ENCODE assay signal across 25 cellular contexts in genomic region chr1:186474208-186474607, GRCh38. TPM values are rescaled to one million over a fixed set of nuclear protein-coding genes. Genes with fewer than 3 reads are reported as not detected.
DNase-seq lines count a peak whose midpoint lies in the region; ATAC-seq and TF ChIP-seq lines count a peak whose summit lies in the region.
"Had no signal": no experiment of that assay in that cellular context is flagged by ENCODE, and none has a peak within 500 bp of the region (broad histone marks: within the 10 kb centered on the region; RNA-seq: fewer than 3 reads in every experiment).

No MANE protein-coding gene starts in this region.

- no peak overlapping the region for H3K14ac ChIP-seq in trophoblast cell (ENCODE audit: low read length)

- H3K9me2 ChIP-seq in SK-N-SH: no peaks in the 10 kb centered on the region

- H3K23ac ChIP-seq in trophoblast cell (ENCODE audit: low read length): no peak overlapping the region

- 27% methylated on average over 2 of the region's 2 CpGs for WGBS in SK-N-SH (ENCODE audit: low lambda C conversion rate)
- no CpG with 5 or more reads among the region's 2 CpGs for WGBS in trophoblast cell (ENCODE audit: extremely low coverage, insufficient coverage, insufficient read length)

- DNase-seq in ELR (ENCODE audit: low read depth) (peak; percentile 76), SK-N-SH (no peak), fibroblast of the aortic adventitia (ENCODE audit: low read depth) (peak; percentile 96), trophoblast cell (peak; percentile 87 to 94), T-helper 2 cell (no peak), chondrocyte (ENCODE audit: low spot score) (no peak)
- DNase-seq in activated effector memory CD4-positive, alpha-beta T cell treated with anti-CD3 and anti-CD28 coated beads, Interleukin-2, amount 50 U/mL, for 16 hours: no peak
- DNase-seq: activated CD4-positive, alpha-beta T cell treated with anti-CD3 and anti-CD28 coated beads for 1 hour; activated naive CD4-positive, alpha-beta T cell treated with anti-CD3 and anti-CD28 coated beads, Interleukin-2, amount 10 ng/mL, durations not matched to agents 7 days and 5 days; activated T-cell treated with anti-CD3 and anti-CD28 coated beads, Interleukin-2, amount 50 U/mL, for 4 hours; colonic mucosa; DMS79; H9; hippocampal formation; Kasumi-1; naive B cell; NCI-H524; stimulated activated naive B cell treated with anti-CD40 and anti-IgM and Interleukin-4, amounts not matched to agents 10 μg/mL and 1 μg/mL and 100 μg/mL, for 72 hours; testis had no signal

- H4K20me1 ChIP-seq in SK-N-SH (ENCODE audit: insufficient read depth): no peaks in the 10 kb centered on the region

- no peak overlapping the region for H4K8ac ChIP-seq in trophoblast cell (ENCODE audit: low read depth, low read length)

- no peak overlapping the region for H3K4ac ChIP-seq in trophoblast cell (ENCODE audit: low read depth, low read length)

- H3K4me1 ChIP-seq in SK-N-SH (ENCODE audit: control insufficient read depth in 1 of 2, insufficient read depth in 2 of 2, low read depth in 1 of 2, low read length in 1 of 2): peaks cover 0 to 8% of the 10 kb centered on the region in 2 experiments; a peak in 3 of 4 replicates
- peaks cover 3 to 5% of the 10 kb centered on the region in 2 experiments for H3K4me1 ChIP-seq in trophoblast cell (ENCODE audit: control insufficient read depth in 1 of 2, insufficient read depth in 2 of 2, low read length in 2 of 2)
- H3K4me1 ChIP-seq: ascending aorta, colonic mucosa, testis had no signal

- no peaks in the 10 kb centered on the region for H3K27me3 Mint-ChIP-seq in chondrocyte (ENCODE audit: low read depth)
- H3K27me3 Mint-ChIP-seq: activated naive CD4-positive, alpha-beta T cell treated with anti-CD3 and anti-CD28 coated beads, Interleukin-2, amount 10 ng/mL, durations not matched to agents 7 days and 5 days; naive B cell; stimulated activated naive B cell treated with anti-CD40 and anti-IgM and Interleukin-4, amounts not matched to agents 10 μg/mL and 1 μg/mL and 100 μg/mL, for 72 hours had no signal

- H2BK5ac ChIP-seq in trophoblast cell (ENCODE audit: low read depth, low read length, poor library complexity): no peak overlapping the region

- no peak overlapping the region for H3K27ac Mint-ChIP-seq in chondrocyte (ENCODE audit: unreplicated experiment)
- H3K27ac Mint-ChIP-seq: activated naive CD4-positive, alpha-beta T cell treated with anti-CD3 and anti-CD28 coated beads, Interleukin-2, amount 10 ng/mL, durations not matched to agents 7 days and 5 days; H9; naive B cell; stimulated activated naive B cell treated with anti-CD40 and anti-IgM and Interleukin-4, amounts not matched to agents 10 μg/mL and 1 μg/mL and 100 μg/mL, for 72 hours had no signal

- H4K12ac ChIP-seq in trophoblast cell (ENCODE audit: low read depth, low read length): no peak overlapping the region

- H3K4me2 ChIP-seq in SK-N-SH (no peak overlapping the region), trophoblast cell (ENCODE audit: low read length) (no peak overlapping the region)

- CTCF ChIA-PET in SK-N-SH (lab: Yijun Ruan, JAX): no interaction called here

- H3K79me1 ChIP-seq in trophoblast cell (ENCODE audit: low read length): peaks cover 9% of the 10 kb centered on the region

- H2BK120ac ChIP-seq in trophoblast cell (ENCODE audit: insufficient read depth, low read length, poor library complexity): no peak overlapping the region

- H3K27me3 ChIP-seq in SK-N-SH (ENCODE audit: insufficient read depth): no peaks in the 10 kb centered on the region
- H3K27me3 ChIP-seq in trophoblast cell (ENCODE audit: insufficient read depth, low read length): no peaks in the 10 kb centered on the region
- H3K27me3 ChIP-seq: ascending aorta, colonic mucosa, testis had no signal

- H3F3A ChIP-seq in SK-N-SH (replicated peaks; ENCODE audit: insufficient read depth): peaks cover 18% of the 10 kb centered on the region

- H3K79me2 ChIP-seq in SK-N-SH (ENCODE audit: insufficient read depth) (no peaks in the 10 kb centered on the region), trophoblast cell (ENCODE audit: control insufficient read depth, insufficient read depth, low read length, poor library complexity) (no peaks in the 10 kb centered on the region)

- H4K91ac ChIP-seq in trophoblast cell (ENCODE audit: low read depth, low read length): no peak overlapping the region

- H3K9me3 ChIP-seq in SK-N-SH (no peaks in the 10 kb centered on the region), trophoblast cell (ENCODE audit: insufficient read depth, low read depth, low read length) (peaks cover 2% of the 10 kb centered on the region)
- H3K9me3 ChIP-seq: ascending aorta, colonic mucosa, testis had no signal

- H3K27ac ChIP-seq in SK-N-SH (ENCODE audit: low read depth in 2 of 2, low read length in 1 of 2) (peak overlapping the region in 1 of 2 experiments; percentile 14; a peak in 2 of 4 replicates), trophoblast cell (ENCODE audit: low read depth, low read length) (no peak overlapping the region)
- H3K27ac ChIP-seq: ascending aorta, colonic mucosa, testis had no signal

- POLR2A ChIA-PET in SK-N-SH (lab: Yijun Ruan, JAX): no interaction called here

- no peak overlapping the region for H3K4me3 Mint-ChIP-seq in chondrocyte (ENCODE audit: unreplicated experiment)
- H3K4me3 Mint-ChIP-seq: activated naive CD4-positive, alpha-beta T cell treated with anti-CD3 and anti-CD28 coated beads, Interleukin-2, amount 10 ng/mL, durations not matched to agents 7 days and 5 days; activated T-cell treated with anti-CD3 and anti-CD28 coated beads, Interleukin-2, amount 50 U/mL, for 4 hours; H9; naive B cell; stimulated activated naive B cell treated with anti-CD40 and anti-IgM and Interleukin-4, amounts not matched to agents 10 μg/mL and 1 μg/mL and 100 μg/mL, for 72 hours had no signal

- H3K18ac ChIP-seq in trophoblast cell (ENCODE audit: low read length): no peak overlapping the region

- H3K9ac ChIP-seq in SK-N-SH (no peak overlapping the region), trophoblast cell (ENCODE audit: low read length) (no peak overlapping the region)

- H2BK12ac ChIP-seq in trophoblast cell (ENCODE audit: low read length): no peak overlapping the region

- TF ChIP-seq RAD21 in SK-N-SH (IDR thresholded peaks at IDR 0.05; ENCODE audit: low read length): no peak

- H3K4me1 Mint-ChIP-seq in chondrocyte (ENCODE audit: low read depth): peaks cover 7% of the 10 kb centered on the region
- H3K4me1 Mint-ChIP-seq: activated naive CD4-positive, alpha-beta T cell treated with anti-CD3 and anti-CD28 coated beads, Interleukin-2, amount 10 ng/mL, durations not matched to agents 7 days and 5 days; H9; naive B cell; stimulated activated naive B cell treated with anti-CD40 and anti-IgM and Interleukin-4, amounts not matched to agents 10 μg/mL and 1 μg/mL and 100 μg/mL, for 72 hours had no signal

- H3K36me3 ChIP-seq in SK-N-SH (replicated peaks in 1 of 2; ENCODE audit: control insufficient read depth in 1 of 2, insufficient read depth in 2 of 2, low read length in 1 of 2) (no peaks in the 10 kb centered on the region), trophoblast cell (ENCODE audit: control insufficient read depth in 1 of 2, insufficient read depth in 2 of 2, low read length in 2 of 2) (no peaks in the 10 kb centered on the region)
- H3K36me3 ChIP-seq: ascending aorta, colonic mucosa had no signal

- no peak for ATAC-seq in GM19351 (IDR thresholded peaks at IDR 0.05; ENCODE audit: unreplicated experiment)
- ATAC-seq: activated T-cell treated with anti-CD3 and anti-CD28 coated beads, Interleukin-2, amount 50 U/mL, for 4 hours; sciatic nerve; stimulated activated naive B cell treated with anti-CD40 and anti-IgM and Interleukin-4, amounts not matched to agents 10 μg/mL and 1 μg/mL and 100 μg/mL, for 72 hours had no signal

- TF ChIP-seq EP300 in SK-N-SH (IDR thresholded peaks at IDR 0.05; ENCODE audit: borderline replicate concordance in 1 of 2, low read depth in 1 of 2, low read length in 1 of 2): peak in 1 of 2 experiments; percentile 18; a peak in 1 of 4 replicates

- H2AFZ ChIP-seq in SK-N-SH (ENCODE audit: low read depth) (no peak overlapping the region), trophoblast cell (ENCODE audit: insufficient read depth, low read length, poor library complexity) (no peak overlapping the region)

- TF ChIP-seq CTCF in SK-N-SH (IDR thresholded peaks at IDR 0.05) (no peak), fibroblast of the aortic adventitia (IDR thresholded peaks at IDR 0.05; ENCODE audit: insufficient read depth, low read length) (no peak), chondrocyte (IDR thresholded peaks at IDR 0.05) (no peak)

- H3K4me3 ChIP-seq in SK-N-SH (ENCODE audit: low read depth in 2 of 2, low read length in 1 of 2) (no peak overlapping the region), fibroblast of the aortic adventitia (ENCODE audit: low read depth, low read length) (no peak overlapping the region), trophoblast cell (ENCODE audit: low read depth, low read length) (no peak overlapping the region)
- H3K4me3 ChIP-seq: ascending aorta, colonic mucosa, testis had no signal

- no peak overlapping the region for H2AK5ac ChIP-seq in trophoblast cell (ENCODE audit: low read length)

- H3K9me3 Mint-ChIP-seq in chondrocyte (ENCODE audit: low read depth): no peaks in the 10 kb centered on the region
- H3K9me3 Mint-ChIP-seq: activated naive CD4-positive, alpha-beta T cell treated with anti-CD3 and anti-CD28 coated beads, Interleukin-2, amount 10 ng/mL, durations not matched to agents 7 days and 5 days; activated T-cell treated with anti-CD3 and anti-CD28 coated beads, Interleukin-2, amount 50 U/mL, for 4 hours; H9; naive B cell; stimulated activated naive B cell treated with anti-CD40 and anti-IgM and Interleukin-4, amounts not matched to agents 10 μg/mL and 1 μg/mL and 100 μg/mL, for 72 hours had no signal

- H3K36me3 Mint-ChIP-seq in chondrocyte (ENCODE audit: low read depth): no peaks in the 10 kb centered on the region
- H3K36me3 Mint-ChIP-seq: activated naive CD4-positive, alpha-beta T cell treated with anti-CD3 and anti-CD28 coated beads, Interleukin-2, amount 10 ng/mL, durations not matched to agents 7 days and 5 days; naive B cell; stimulated activated naive B cell treated with anti-CD40 and anti-IgM and Interleukin-4, amounts not matched to agents 10 μg/mL and 1 μg/mL and 100 μg/mL, for 72 hours had no signal

TF ChIP-seq in SK-N-SH, 30 proteins besides CTCF, POLR2A, EP300 and RAD21 (continues in another document):
- TF ChIP-seq FOXJ3 (CRISPR knock-in tag; IDR thresholded peaks at IDR 0.05) (no peak), RCOR1 (IDR thresholded peaks at IDR 0.05; ENCODE audit: low read length) (no peak)

RNA-seq across cellular contexts. Expression of gene PDC, which starts 13.3 kb away (rescaled TPM):
- not detected in 2 replicates for polyA plus RNA-seq in SK-N-SH (2012; rRNA removed)
- 0.09 and 0.13 TPM in 2 replicates for polyA plus RNA-seq in SK-N-SH (2012; cell fraction: cytosol; rRNA removed)
- not detected in 2 replicates for polyA plus RNA-seq in SK-N-SH (2012; cell fraction: nucleus; rRNA removed)
- total RNA-seq in fibroblast of the aortic adventitia (ENCODE audit: low replicate concordance) (0.27 TPM in 1 of 2 replicates, not detected in the other), chondrocyte (not detected in 3 replicates)
- not detected in 2 replicates for polyA plus RNA-seq in trophoblast cell (2013)
- total RNA-seq: activated T-cell treated with anti-CD3 and anti-CD28 coated beads, Interleukin-2, amount 50 U/mL, for 4 hours; ascending aorta; colonic mucosa; H9; osteocyte; RPMI7951; sciatic nerve had no signal
- polyA plus RNA-seq: keratinocyte had no signal

Comparison
In these comparisons a context has a peak if more than half of its experiments do, and no peak if none do; other contexts are left out.
1. DNase-seq: peak in ELR (single experiment), fibroblast of the aortic adventitia (single experiment) and trophoblast cell (2 of 2); none in SK-N-SH (single experiment), activated effector memory CD4-positive, alpha-beta T cell treated with anti-CD3 and anti-CD28 coated beads, Interleukin-2, amount 50 U/mL, for 16 hours (single experiment), T-helper 2 cell (0 of 5) and chondrocyte (single experiment).